In the genomic region with DNA sequence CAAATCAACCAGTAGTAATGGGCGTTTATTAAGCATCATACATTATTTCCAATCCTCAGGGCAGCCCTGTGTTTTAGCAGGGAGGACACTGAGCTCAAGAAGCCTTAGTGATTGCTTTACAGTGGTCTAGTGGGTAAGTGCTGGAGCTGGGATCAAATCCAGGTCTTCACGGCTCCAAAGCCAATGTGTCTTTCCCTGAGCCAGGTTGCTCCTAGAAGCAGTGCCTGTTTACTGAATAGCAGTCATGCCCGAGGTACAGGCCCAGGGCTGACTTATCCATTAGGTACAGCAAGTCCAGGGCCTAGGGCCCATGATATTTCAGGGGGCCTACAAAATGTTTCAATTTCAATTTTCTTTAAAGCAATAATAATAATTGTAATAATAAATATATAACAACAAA, we compare ENCODE assay signal across 18 cellular contexts. TPM values are rescaled to one million over a fixed set of nuclear protein-coding genes. Genes with fewer than 3 reads are reported as not detected.
DNase-seq lines count a peak whose midpoint lies in the region; ATAC-seq and TF ChIP-seq lines count a peak whose summit lies in the region.
"Had no signal": no experiment of that assay in that cellular context is flagged by ENCODE, and none has a peak within 500 bp of the region (broad histone marks: within the 10 kb centered on the region; RNA-seq: fewer than 3 reads in every experiment).

No MANE protein-coding gene starts in this region.

- peaks cover 1% of the 10 kb centered on the region for H3K9me3 Mint-ChIP-seq in endodermal cell
- H3K9me3 Mint-ChIP-seq: activated T-cell treated with anti-CD3 and anti-CD28 coated beads, Interleukin-2, amount 50 U/mL, for 24 hours had no signal

- peak overlapping the region; percentile 74 for H3K4me2 ChIP-seq in BLaER1
- peak overlapping the region; percentile 91 for H3K4me2 ChIP-seq in DOHH2 (ENCODE audit: low read length)

- no peak for TF ChIP-seq POLR2A in ovary (IDR thresholded peaks at IDR 0.05)

- peak overlapping the region; percentile 78 for H3K27ac ChIP-seq in BLaER1
- peak overlapping the region; percentile 88 for H3K27ac ChIP-seq in DOHH2 (ENCODE audit: low read depth, low read length)
- no peak overlapping the region for H3K27ac ChIP-seq in endodermal cell (ENCODE audit: low read depth, low read length)
- peak overlapping the region; percentile 49 for H3K27ac ChIP-seq in muscle layer of colon (ENCODE audit: low read depth, low read length)
- no peak overlapping the region for H3K27ac ChIP-seq in ovary
- H3K27ac ChIP-seq: adrenal gland had no signal

- peaks cover 8% of the 10 kb centered on the region; the same call in 1 of the 2 replicates for H3F3A ChIP-seq in DOHH2 (ENCODE audit: control insufficient read depth, insufficient read depth)

- TF ChIP-seq EP300 in ovary (IDR thresholded peaks at IDR 0.05) = no peak

- H3K4me3 ChIP-seq in BLaER1 (no peak overlapping the region), DOHH2 (ENCODE audit: low read length) (no peak overlapping the region), endodermal cell (ENCODE audit: low read length) (no peak overlapping the region), muscle layer of colon (ENCODE audit: low read depth in 1 of 2, low read length in 2 of 2) (no peak overlapping the region), ovary (no peak overlapping the region)
- H3K4me3 ChIP-seq: adrenal gland had no signal

- H4K20me1 ChIP-seq in BLaER1 (no peaks in the 10 kb centered on the region), DOHH2 (ENCODE audit: control insufficient read depth, insufficient read depth, low read depth, low read length) (no peaks in the 10 kb centered on the region)

- no peak for ATAC-seq in HG02938 (IDR thresholded peaks at IDR 0.05; ENCODE audit: unreplicated experiment)

- DNase-seq in endodermal cell = no peak
- DNase-seq in NCI-H69 (lab: John Stamatoyannopoulos, UW) = no peak
- no peak for DNase-seq in ovary
- DNase-seq in NK-92 (lab: John Stamatoyannopoulos, UW; ENCODE audit: unreplicated experiment) = no peak
- DNase-seq: activated CD4-positive, alpha-beta T cell treated with anti-CD3 and anti-CD28 coated beads for 1 hour; activated T-cell treated with anti-CD3 and anti-CD28 coated beads, Interleukin-2, amount 50 U/mL, for 24 hours; adrenal gland; AML-193; DMS 273 treated with DMSO at 0.1 percent for 48 hours; effector CD4-positive, alpha-beta T cell; NCI-H2081; NCI-H510A treated with DMSO at 0.1 percent for 48 hours; SHP77 treated with DMSO at 0.1 percent for 48 hours; stimulated activated CD4-positive, alpha-beta T cell treated with anti-CD3 and anti-CD28 coated beads, Interleukin-4, amount 100 ng/mL, for 24 hours had no signal

- no peaks in the 10 kb centered on the region for H3K36me3 ChIP-seq in BLaER1
- H3K36me3 ChIP-seq in DOHH2 (ENCODE audit: control insufficient read depth, low read length) = no peaks in the 10 kb centered on the region; the same call in 1 of the 2 replicates
- H3K36me3 ChIP-seq in endodermal cell (ENCODE audit: control insufficient read depth, insufficient read depth, low read length) = no peaks in the 10 kb centered on the region
- no peaks in the 10 kb centered on the region for H3K36me3 ChIP-seq in muscle layer of colon (ENCODE audit: insufficient read depth, low read length)
- no peaks in the 10 kb centered on the region for H3K36me3 ChIP-seq in ovary
- H3K36me3 ChIP-seq: adrenal gland had no signal

- H3K79me2 ChIP-seq in DOHH2 (ENCODE audit: control insufficient read depth, low read length) = no peaks in the 10 kb centered on the region

- peak overlapping the region; percentile 98 for H3K27ac Mint-ChIP-seq in endodermal cell

- WGBS in endodermal cell (ENCODE audit: insufficient coverage in 1 of 2, insufficient read length in 1 of 2), 2 experiments = 75 to 78% methylated on average over 1 to 3 of the region's 3 CpGs
- WGBS in ovary, 3 donors = 58 to 66% (median 64%) methylated on average over 3 of the region's 3 CpGs

- no peaks in the 10 kb centered on the region for H3K9me3 ChIP-seq in BLaER1
- no peaks in the 10 kb centered on the region for H3K9me3 ChIP-seq in DOHH2 (ENCODE audit: control insufficient read depth, insufficient read depth, low read length)
- no peaks in the 10 kb centered on the region for H3K9me3 ChIP-seq in endodermal cell (ENCODE audit: control insufficient read depth, low read length)
- no peaks in the 10 kb centered on the region for H3K9me3 ChIP-seq in muscle layer of colon (ENCODE audit: low read length)
- H3K9me3 ChIP-seq in ovary = no peaks in the 10 kb centered on the region
- H3K9me3 ChIP-seq: adrenal gland had no signal

- H3K9ac ChIP-seq in BLaER1 = peak overlapping the region; percentile 71
- H3K9ac ChIP-seq in endodermal cell (ENCODE audit: extremely low read depth, low read length, poor library complexity, severe bottlenecking) = peak overlapping the region; percentile 81
- H3K9ac ChIP-seq in muscle layer of colon (ENCODE audit: low read length) = no peak overlapping the region

- intact Hi-C loops in ovary (cut with DNase I) = no loop called here

- H3K9me2 ChIP-seq in DOHH2 (replicated peaks; ENCODE audit: control insufficient read depth, low read length) = no peaks in the 10 kb centered on the region

- peaks cover 22% of the 10 kb centered on the region for H3K4me1 ChIP-seq in BLaER1
- H3K4me1 ChIP-seq in DOHH2 (ENCODE audit: control insufficient read depth, low read length) = peaks cover 34% of the 10 kb centered on the region
- peaks cover 21% of the 10 kb centered on the region for H3K4me1 ChIP-seq in endodermal cell (ENCODE audit: control insufficient read depth, insufficient read depth, low read length)
- peaks cover 6% of the 10 kb centered on the region for H3K4me1 ChIP-seq in muscle layer of colon (ENCODE audit: insufficient read depth, low read length)
- H3K4me1 ChIP-seq in ovary (ENCODE audit: insufficient read depth) = no peaks in the 10 kb centered on the region
- H3K4me1 ChIP-seq: adrenal gland had no signal

- no peak overlapping the region for H3K4me3 Mint-ChIP-seq in endodermal cell
- H3K4me3 Mint-ChIP-seq: activated T-cell treated with anti-CD3 and anti-CD28 coated beads, Interleukin-2, amount 50 U/mL, for 24 hours had no signal

- peaks cover 43% of the 10 kb centered on the region for H3K4me1 Mint-ChIP-seq in endodermal cell

- H3K27me3 ChIP-seq in BLaER1 (no peaks in the 10 kb centered on the region), DOHH2 (ENCODE audit: control insufficient read depth, low read length) (no peaks in the 10 kb centered on the region), endodermal cell (ENCODE audit: control insufficient read depth, insufficient read depth, low read length, poor library complexity, severe bottlenecking) (no peaks in the 10 kb centered on the region), muscle layer of colon (ENCODE audit: control insufficient read depth in 1 of 2, insufficient read depth in 2 of 2, low read length in 2 of 2) (no peaks in the 10 kb centered on the region), ovary (no peaks in the 10 kb centered on the region)
- H3K27me3 ChIP-seq: adrenal gland had no signal

- TF ChIP-seq CTCF in DOHH2 (IDR thresholded peaks at IDR 0.05; ENCODE audit: low read depth, low read length, poor library complexity, severe bottlenecking) (no peak), endodermal cell (conservative IDR thresholded peaks at IDR 0.05) (no peak), ovary (IDR thresholded peaks at IDR 0.05) (no peak)

- no peaks in the 10 kb centered on the region for H3K27me3 Mint-ChIP-seq in endodermal cell (ENCODE audit: insufficient read depth)
- H3K27me3 Mint-ChIP-seq: activated T-cell treated with anti-CD3 and anti-CD28 coated beads, Interleukin-2, amount 50 U/mL, for 24 hours had no signal

- H3K36me3 Mint-ChIP-seq in endodermal cell (ENCODE audit: low read depth) = no peaks in the 10 kb centered on the region

RNA-seq across cellular contexts. Expression of a gene that starts 9.6 kb away (rescaled TPM):
- total RNA-seq in endodermal cell = 100 to 1,000 TPM; 190 to 213 TPM
- polyA plus RNA-seq in endodermal cell (2013, experiment 1 of 2) = 16.0 TPM
- polyA plus RNA-seq in endodermal cell (2013, experiment 2 of 2) = 17.3 TPM
- 10 to 100 TPM in 6 of 7 donors, 1 to 10 TPM in 1; 7.1 to 20.3 (median 14.1) TPM for total RNA-seq in ovary
- polyA plus RNA-seq in ovary = 10 to 100 TPM in 1 of 2 donors, 1 to 10 TPM in 1; 3.8 to 10.9 TPM

Comparison
In these comparisons a context has a peak if more than half of its experiments do, and no peak if none do; other contexts are left out.
1. H3K27ac ChIP-seq: peak in BLaER1 (single experiment), DOHH2 (single experiment) and muscle layer of colon (single experiment); none in endodermal cell (single experiment) and ovary (0 of 2).
2. RNA of a gene that starts 9.6 kb away (total RNA-seq): 190 to 213 TPM in endodermal cell; 7.1 to 20.3 TPM in ovary; every median in the first group is over 4 times any median in the second.